Comparison of ENCODE assay signal across 9 cellular contexts in the genomic region with DNA sequence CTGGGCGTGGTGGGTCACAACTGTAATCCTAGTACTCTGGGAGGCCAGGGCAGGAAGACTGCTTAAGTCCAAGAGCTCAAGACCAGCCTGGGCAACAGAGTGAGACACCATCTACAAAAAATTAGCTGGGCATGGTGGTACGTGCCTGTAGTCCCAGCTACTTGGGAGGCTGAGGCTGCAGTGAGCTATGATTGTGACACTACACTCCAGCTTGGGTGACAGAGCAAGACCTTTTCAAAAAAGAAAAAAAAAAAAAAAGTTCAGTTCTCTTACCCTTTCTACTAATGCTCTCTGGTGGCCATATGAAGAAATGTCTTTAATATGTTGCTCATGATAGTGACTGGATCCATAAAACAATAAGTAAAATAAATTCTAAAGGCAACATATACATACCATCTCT. TPM values are rescaled to one million over a fixed set of nuclear protein-coding genes. Genes with fewer than 3 reads are reported as not detected.
DNase-seq lines count a peak whose midpoint lies in the region; ATAC-seq and TF ChIP-seq lines count a peak whose summit lies in the region.
"Had no signal": no experiment of that assay in that cellular context is flagged by ENCODE, and none has a peak within 500 bp of the region (broad histone marks: within the 10 kb centered on the region; RNA-seq: fewer than 3 reads in every experiment).

No MANE protein-coding gene starts in this region.

- DNase-seq in NCI-H2196 (lab: John Stamatoyannopoulos, UW; ENCODE audit: unreplicated experiment): peak; percentile 21
- DNase-seq in NCI-H2196 treated with DMSO at 0.1 percent for 48 hours (lab: John Stamatoyannopoulos, UW; ENCODE audit: unreplicated experiment): no peak
- peak; percentile 66 for DNase-seq in SK-MEL-5 (ENCODE audit: low read depth, low spot score)
- no peak for DNase-seq in glutamatergic neuron
- no peak for DNase-seq in globus pallidus (ENCODE audit: low spot score)
- DNase-seq in upper lobe of right lung: no peak

- intact Hi-C loops in upper lobe of right lung (cut with DNase I): no loop called here

- no peaks in the 10 kb centered on the region for H3K27me3 Mint-ChIP-seq in glutamatergic neuron (ENCODE audit: unreplicated experiment)

- H3K4me3 ChIP-seq in upper lobe of right lung: no peak overlapping the region
- H3K4me3 ChIP-seq: BLaER1 treated with 17β-estradiol and CSF1 and Interleukin-3, amounts not matched to agents 10 nM and 100 nM had no signal

- H3K4me3 Mint-ChIP-seq in glutamatergic neuron (ENCODE audit: unreplicated experiment): no peak overlapping the region

- peaks cover 74% of the 10 kb centered on the region for H3K36me3 ChIP-seq in upper lobe of right lung

- no peak overlapping the region for H3K27ac ChIP-seq in upper lobe of right lung
- H3K27ac ChIP-seq: BLaER1 treated with 17β-estradiol and CSF1 and Interleukin-3, amounts not matched to agents 10 nM and 100 nM had no signal

- peak; percentile 62 for ATAC-seq in HG03521 (IDR thresholded peaks at IDR 0.05; ENCODE audit: unreplicated experiment)
- ATAC-seq in HG02759 (IDR thresholded peaks at IDR 0.05; ENCODE audit: unreplicated experiment): no peak
- no peak for ATAC-seq in upper lobe of right lung

- no peaks in the 10 kb centered on the region for H3K4me1 ChIP-seq in upper lobe of right lung
- H3K4me1 ChIP-seq: BLaER1 treated with 17β-estradiol and CSF1 and Interleukin-3, amounts not matched to agents 10 nM and 100 nM had no signal

- TF ChIP-seq CTCF in glutamatergic neuron (IDR thresholded peaks at IDR 0.05; ENCODE audit: partially characterized antibody, unreplicated experiment) (peak; percentile 42), upper lobe of right lung (IDR thresholded peaks at IDR 0.05) (no peak)

- peaks cover 5% of the 10 kb centered on the region for H3K36me3 Mint-ChIP-seq in glutamatergic neuron (ENCODE audit: unreplicated experiment)

- no peaks in the 10 kb centered on the region for H3K4me1 Mint-ChIP-seq in glutamatergic neuron (ENCODE audit: low read depth, unreplicated experiment)

- no peaks in the 10 kb centered on the region for H3K9me3 ChIP-seq in upper lobe of right lung
- H3K9me3 ChIP-seq: BLaER1 treated with 17β-estradiol and CSF1 and Interleukin-3, amounts not matched to agents 10 nM and 100 nM had no signal

- in situ Hi-C loops in SK-MEL-5 (cut with HindIII; ENCODE audit: low pct_unique_long_range_greater_than_20kb, low sequenced_read_pairs): no loop called here

- no peaks in the 10 kb centered on the region for H3K27me3 ChIP-seq in upper lobe of right lung
- H3K27me3 ChIP-seq: BLaER1 treated with 17β-estradiol and CSF1 and Interleukin-3, amounts not matched to agents 10 nM and 100 nM had no signal

- H3K27ac Mint-ChIP-seq in glutamatergic neuron (ENCODE audit: unreplicated experiment): no peak overlapping the region

- no peaks in the 10 kb centered on the region for H3K9me3 Mint-ChIP-seq in glutamatergic neuron (ENCODE audit: unreplicated experiment)

RNA-seq across cellular contexts. Expression of gene TYW5, which starts 14.9 kb away (rescaled TPM):
- 15.2 and 15.8 TPM in 2 replicates for total RNA-seq in SK-MEL-5 (2014; rRNA removed; shearing (Covaris generic))
- polyA plus RNA-seq in SK-MEL-5 (2015; cell fraction: cytosol; rRNA removed): 6.8 and 7.2 TPM in 2 replicates
- polyA plus RNA-seq in SK-MEL-5 (2015; cell fraction: nucleus; rRNA removed): 29.0 and 33.5 TPM in 2 replicates
- total RNA-seq in glutamatergic neuron (ENCODE audit: unreplicated experiment) (8.5 TPM), upper lobe of right lung (7.5 TPM)

RNA-seq across cellular contexts. Expression of gene MAIP1, which starts 15.0 kb away (rescaled TPM):
- 32.4 and 37.4 TPM in 2 replicates for total RNA-seq in SK-MEL-5 (2014; rRNA removed; shearing (Covaris generic))
- 26.0 and 38.1 TPM in 2 replicates for polyA plus RNA-seq in SK-MEL-5 (2015; cell fraction: cytosol; rRNA removed)
- 3.6 and 12.3 TPM in 2 replicates for polyA plus RNA-seq in SK-MEL-5 (2015; cell fraction: nucleus; rRNA removed)
- 18.1 TPM for total RNA-seq in glutamatergic neuron (ENCODE audit: unreplicated experiment)
- total RNA-seq in upper lobe of right lung: 13.1 TPM

RNA-seq across cellular contexts. Expression of gene C2orf69, which starts 29.3 kb away (rescaled TPM):
- total RNA-seq in SK-MEL-5 (2014; rRNA removed; shearing (Covaris generic)): 11.2 and 11.4 TPM in 2 replicates
- polyA plus RNA-seq in SK-MEL-5 (2015; cell fraction: cytosol; rRNA removed): 9.7 and 13.8 TPM in 2 replicates
- polyA plus RNA-seq in SK-MEL-5 (2015; cell fraction: nucleus; rRNA removed): 10.4 and 11.4 TPM in 2 replicates
- 27.3 TPM for total RNA-seq in glutamatergic neuron (ENCODE audit: unreplicated experiment)
- 11.3 TPM for total RNA-seq in upper lobe of right lung

Comparison
In these comparisons a context has a peak if more than half of its experiments do, and no peak if none do; other contexts are left out.
1. DNase-seq: peak in NCI-H2196 (single experiment) and SK-MEL-5 (single experiment); none in NCI-H2196 treated with DMSO at 0.1 percent for 48 hours (single experiment), glutamatergic neuron (single experiment), globus pallidus (single experiment) and upper lobe of right lung (single experiment).